In genomic region chr19:36973844-36974195, GRCh38 we compare ENCODE assay signal across 8 cellular contexts. TPM values are rescaled to one million over a fixed set of nuclear protein-coding genes. Genes with fewer than 3 reads are reported as not detected.
DNase-seq lines count a peak whose midpoint lies in the region; ATAC-seq, FAIRE-seq and TF ChIP-seq lines count a peak whose summit lies in the region.
"Had no signal": no experiment of that assay in that cellular context is flagged by ENCODE, and none has a peak within 500 bp of the region (broad histone marks: within the 10 kb centered on the region; RNA-seq: fewer than 3 reads in every experiment).

No MANE protein-coding gene starts in this region.

- no peaks in the 10 kb centered on the region for H3K27me3 Mint-ChIP-seq in WTC11 (ENCODE audit: low read depth)
- H3K27me3 Mint-ChIP-seq in progenitor cell of endocrine pancreas, result no peaks in the 10 kb centered on the region

- H3K27ac ChIP-seq in small intestine (ENCODE audit: low read depth in 1 of 2, low read length in 1 of 2), result peak overlapping the region in 1 of 2 donors; percentile 83

- no peak for FAIRE-seq in small intestine (lab: Jason Lieb, UNC)
- FAIRE-seq: K562 had no signal

- H3K4me1 Mint-ChIP-seq in WTC11 (peaks cover 3% of the 10 kb centered on the region; the same call in 1 of the 2 replicates), progenitor cell of endocrine pancreas (ENCODE audit: low read depth) (no peaks in the 10 kb centered on the region)

- CTCF ChIA-PET in GM10248 (lab: Yijun Ruan, JAX), result interaction anchor here (1.2 kb wide), 1 partner anchor 602 kb away, joined by 4 read pairs; no protein-coding TSS in a partner anchor
- CTCF ChIA-PET in WTC11 (lab: Charles Lee), result interaction anchor here (1.2 to 1.7 kb wide), 2 partner anchors 104 to 124 kb away, joined by 6 to 7 read pairs; partner anchors contain the start of genes ZNF345 and ZNF420

- TF ChIP-seq CTCF in GM10248 (IDR thresholded peaks at IDR 0.05; ENCODE audit: control extremely low read depth, extremely low read depth, low read depth, missing control alignments), result no peak
- TF ChIP-seq CTCF in WTC11 (IDR thresholded peaks at IDR 0.05), result no peak
- no peak for TF ChIP-seq CTCF in foreskin fibroblast (IDR thresholded peaks at IDR 0.05; ENCODE audit: low read depth, low read length)
- no peak for TF ChIP-seq CTCF in progenitor cell of endocrine pancreas (IDR thresholded peaks at IDR 0.05; ENCODE audit: unreplicated experiment)

- H3K9me3 ChIP-seq in small intestine (ENCODE audit: control insufficient read depth, low read depth), result no peaks in the 10 kb centered on the region

- 42 to 59% (median 43%) methylated on average over 6 of the region's 6 CpGs for whole genome bisulfite sequencing in small intestine, 3 donors

- H3K4me3 Mint-ChIP-seq in WTC11 (peak overlapping the region; percentile 95), progenitor cell of endocrine pancreas (ENCODE audit: low read depth) (no peak overlapping the region)

- H3K4me1 ChIP-seq in small intestine (ENCODE audit: control insufficient read depth in 2 of 2, insufficient read depth in 1 of 2, low read depth in 1 of 2, low read length in 1 of 2), result peaks cover 3% of the 10 kb centered on the region in 2 donors

- peak overlapping the region; percentile 66 to 70 for H3K4me3 ChIP-seq in foreskin fibroblast (ENCODE audit: low read depth in 1 of 2, low read length in 2 of 2)
- H3K4me3 ChIP-seq in small intestine (ENCODE audit: low read depth in 1 of 2, low read length in 2 of 2), result peak overlapping the region; percentile 51 to 58

- H3K36me3 ChIP-seq in small intestine (ENCODE audit: control insufficient read depth in 2 of 2, insufficient read depth in 2 of 2, low read length in 2 of 2), result peaks cover 0 to 2% of the 10 kb centered on the region in 2 donors

- H3K36me3 Mint-ChIP-seq in WTC11, result peaks cover 32% of the 10 kb centered on the region
- peaks cover 21% of the 10 kb centered on the region for H3K36me3 Mint-ChIP-seq in progenitor cell of endocrine pancreas (ENCODE audit: insufficient read depth)

- H3K27me3 ChIP-seq in small intestine (ENCODE audit: control insufficient read depth in 2 of 2, insufficient read depth in 2 of 2, low read length in 2 of 2), result no peaks in the 10 kb centered on the region

- POLR2A ChIA-PET in GM10248 (lab: Yijun Ruan, JAX) (no interaction called here), WTC11 (lab: Charles Lee) (interaction anchor here (0.7 to 1.2 kb wide), 4 partner anchors 12 to 459 kb away, joined by 3 to 4 read pairs (median 3); partner anchors contain the start of gene ZNF420)

- peak; percentile 13 for DNase-seq in GM10248 (ENCODE audit: extremely low spot score)
- no peak for DNase-seq in WTC11 (ENCODE audit: low spot score)
- no peak for DNase-seq in foreskin fibroblast
- DNase-seq in small intestine, result no peak
- DNase-seq in Kasumi-1 (lab: John Stamatoyannopoulos, UW), result no peak
- no peak for DNase-seq in progenitor cell of endocrine pancreas (ENCODE audit: low spot score, unreplicated experiment)

- peaks cover 12% of the 10 kb centered on the region; the same call in 1 of the 2 replicates for H3K9me3 Mint-ChIP-seq in WTC11
- peaks cover 38% of the 10 kb centered on the region for H3K9me3 Mint-ChIP-seq in progenitor cell of endocrine pancreas (ENCODE audit: low read depth)

- H3K27ac Mint-ChIP-seq in WTC11 (peak overlapping the region; percentile 94), progenitor cell of endocrine pancreas (no peak overlapping the region)

- ATAC-seq in WTC11, result no peak
- no peak for ATAC-seq in HG03045 (IDR thresholded peaks at IDR 0.05; ENCODE audit: unreplicated experiment)

TF ChIP-seq in WTC11, 78 proteins besides CTCF, POLR2A, EP300 and RAD21:
- TF ChIP-seq FOXP1 (CRISPR knock-in tag; IDR thresholded peaks at IDR 0.05; ENCODE audit: borderline replicate concordance) (no peak), MLX (CRISPR knock-in tag; IDR thresholded peaks at IDR 0.05) (no peak), ARID4B (CRISPR knock-in tag; IDR thresholded peaks at IDR 0.05; ENCODE audit: borderline replicate concordance) (no peak), PREB (CRISPR knock-in tag; IDR thresholded peaks at IDR 0.05; ENCODE audit: borderline replicate concordance) (no peak), CBFB (CRISPR knock-in tag; IDR thresholded peaks at IDR 0.05; ENCODE audit: low read depth) (no peak), OVOL2 (CRISPR knock-in tag; IDR thresholded peaks at IDR 0.05; ENCODE audit: borderline replicate concordance) (no peak), TP53 (CRISPR knock-in tag; IDR thresholded peaks at IDR 0.05) (no peak)

RNA-seq across cellular contexts. Expression of gene ZNF568, which starts 57.7 kb away (rescaled TPM):
- total RNA-seq in WTC11 (2021), result 9.4 to 10.5 TPM (median 9.7 TPM) in 3 replicates
- polyA plus RNA-seq in small intestine, result 1 to 10 TPM; 1.8 to 2.9 (median 2.7) TPM
- 9.0 and 10.3 TPM in 2 replicates for total RNA-seq in progenitor cell of endocrine pancreas

RNA-seq across cellular contexts. Expression of gene ZNF829, which starts 57.7 kb away (rescaled TPM):
- total RNA-seq in WTC11 (2021) (6.4 to 7.1 TPM (median 7.0 TPM) in 3 replicates), progenitor cell of endocrine pancreas (3.9 and 4.8 TPM in 2 replicates)
- under 1 TPM; 0.22 to 0.91 (median 0.81) TPM for polyA plus RNA-seq in small intestine
